Comparison of ENCODE assay signal across 27 cellular contexts in the genomic region with DNA sequence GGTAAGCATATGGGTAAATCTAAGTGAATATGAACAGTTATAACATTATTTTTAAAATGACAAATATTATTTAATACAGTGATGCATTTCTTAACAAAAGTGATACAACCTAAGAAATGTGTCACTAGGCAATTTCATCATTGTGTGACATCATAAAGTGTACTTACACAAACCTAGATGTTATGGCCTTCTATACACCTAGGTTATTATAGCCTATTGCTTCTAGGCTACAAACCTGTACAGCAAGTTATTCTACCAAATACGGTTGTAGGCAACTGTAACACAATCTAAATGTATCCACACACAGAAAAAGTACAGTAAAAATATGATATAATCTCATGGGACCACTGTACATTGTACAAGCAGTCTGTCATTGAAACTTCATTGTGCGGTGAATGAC.
"Had no signal": no experiment of that assay in that cellular context is flagged by ENCODE, and none has a peak within 500 bp of the region (broad histone marks: within the 10 kb centered on the region; RNA-seq: fewer than 3 reads in every experiment).

No MANE protein-coding gene starts in this region.

- H3K27me3 Mint-ChIP-seq: activated B cell treated with CpG ODN at 0.5 μM for 24 hours; activated CD4-positive, alpha-beta T cell treated with anti-CD3 and anti-CD28 coated beads, Interleukin-2, amount 10 ng/mL, durations not matched to agents 24 days and 14 days; activated CD8-positive, alpha-beta memory T cell treated with anti-CD3 and anti-CD28 coated beads, Interleukin-2, amount 10 ng/mL, durations not matched to agents 7 days and 5 days; activated naive CD8-positive, alpha-beta T cell treated with anti-CD3 and anti-CD28 coated beads, Interleukin-2, amount 50 U/mL, for 24 hours; brain; T-cell had no signal

- H3K4me3 ChIP-seq: ascending aorta, cardiac muscle cell, SK-N-MC had no signal

- H3K27ac Mint-ChIP-seq: activated CD4-positive, alpha-beta T cell treated with anti-CD3 and anti-CD28 coated beads, Interleukin-2, amount 10 ng/mL, durations not matched to agents 24 days and 14 days; activated CD8-positive, alpha-beta memory T cell treated with anti-CD3 and anti-CD28 coated beads, Interleukin-2, amount 10 ng/mL, durations not matched to agents 7 days and 5 days; activated naive CD8-positive, alpha-beta T cell treated with anti-CD3 and anti-CD28 coated beads, Interleukin-2, amount 50 U/mL, for 24 hours; brain; T-cell had no signal

- H3K4me1 ChIP-seq: ascending aorta had no signal

- H3K27me3 ChIP-seq: ascending aorta, cardiac muscle cell had no signal

- DNase-seq: activated B cell treated with CpG ODN at 0.5 μM for 24 hours; activated CD4-positive, alpha-beta T cell treated with anti-CD3 and anti-CD28 coated beads for 1 hour; activated CD4-positive, alpha-beta T cell treated with anti-CD3 and anti-CD28 coated beads, Interleukin-2, amount 10 ng/mL, durations not matched to agents 24 days and 14 days; activated CD4-positive, alpha-beta T cell treated with anti-CD3 and anti-CD28 coated beads, Interleukin-2, amount 50 U/mL, for 48 hours; activated CD8-positive, alpha-beta memory T cell treated with anti-CD3 and anti-CD28 coated beads, Interleukin-2, amount 10 ng/mL, durations not matched to agents 7 days and 5 days; activated effector memory CD4-positive, alpha-beta T cell treated with anti-CD3 and anti-CD28 coated beads, Interleukin-2, amount 50 U/mL, for 16 hours; activated naive CD4-positive, alpha-beta T cell treated with Interleukin-2 at 50 U/mL for 16 hours; activated naive CD8-positive, alpha-beta T cell treated with anti-CD3 and anti-CD28 coated beads, Interleukin-2, amount 50 U/mL, for 24 hours; activated T-cell treated with anti-CD3 and anti-CD28 coated beads, Interleukin-2, amount 50 U/mL, for 4 hours; amniotic stem cell; MM.1S; NCI-H1105; NCI-H1436; NCI-H1694 treated with DMSO at 0.1 percent for 48 hours; NCI-H2029 treated with DMSO at 0.1 percent for 48 hours; NCI-H510A treated with DMSO at 0.1 percent for 48 hours; NCI-H69; RPMI8226; T-cell; T-helper 2 cell; T1000 had no signal

- H3K9me3 Mint-ChIP-seq: activated B cell treated with CpG ODN at 0.5 μM for 24 hours; activated CD4-positive, alpha-beta T cell treated with anti-CD3 and anti-CD28 coated beads, Interleukin-2, amount 10 ng/mL, durations not matched to agents 24 days and 14 days; activated naive CD4-positive, alpha-beta T cell treated with anti-CD3 and anti-CD28 coated beads, Interleukin-2, amount 50 U/mL, for 72 hours; activated naive CD8-positive, alpha-beta T cell treated with anti-CD3 and anti-CD28 coated beads, Interleukin-2, amount 50 U/mL, for 24 hours; activated T-cell treated with anti-CD3 and anti-CD28 coated beads, Interleukin-2, amount 50 U/mL, for 4 hours; brain; T-cell had no signal

- FAIRE-seq: TTC549 had no signal

- H3K36me3 ChIP-seq: ascending aorta, cardiac muscle cell had no signal

- H3K9me3 ChIP-seq: ascending aorta had no signal

- H3K36me3 Mint-ChIP-seq: activated naive CD4-positive, alpha-beta T cell treated with anti-CD3 and anti-CD28 coated beads, Interleukin-2, amount 50 U/mL, for 72 hours; brain had no signal

- H3K27ac ChIP-seq: ascending aorta, cardiac muscle cell, SK-N-MC had no signal

- H3K4me3 Mint-ChIP-seq: activated B cell treated with CpG ODN at 0.5 μM for 24 hours; activated CD4-positive, alpha-beta T cell treated with anti-CD3 and anti-CD28 coated beads, Interleukin-2, amount 10 ng/mL, durations not matched to agents 24 days and 14 days; activated CD8-positive, alpha-beta memory T cell treated with anti-CD3 and anti-CD28 coated beads, Interleukin-2, amount 10 ng/mL, durations not matched to agents 7 days and 5 days; activated naive CD8-positive, alpha-beta T cell treated with anti-CD3 and anti-CD28 coated beads, Interleukin-2, amount 50 U/mL, for 24 hours; activated T-cell treated with anti-CD3 and anti-CD28 coated beads, Interleukin-2, amount 50 U/mL, for 4 hours; brain; T-cell had no signal
